ENCODE assay signal across 1 cellular context in the genomic region with DNA sequence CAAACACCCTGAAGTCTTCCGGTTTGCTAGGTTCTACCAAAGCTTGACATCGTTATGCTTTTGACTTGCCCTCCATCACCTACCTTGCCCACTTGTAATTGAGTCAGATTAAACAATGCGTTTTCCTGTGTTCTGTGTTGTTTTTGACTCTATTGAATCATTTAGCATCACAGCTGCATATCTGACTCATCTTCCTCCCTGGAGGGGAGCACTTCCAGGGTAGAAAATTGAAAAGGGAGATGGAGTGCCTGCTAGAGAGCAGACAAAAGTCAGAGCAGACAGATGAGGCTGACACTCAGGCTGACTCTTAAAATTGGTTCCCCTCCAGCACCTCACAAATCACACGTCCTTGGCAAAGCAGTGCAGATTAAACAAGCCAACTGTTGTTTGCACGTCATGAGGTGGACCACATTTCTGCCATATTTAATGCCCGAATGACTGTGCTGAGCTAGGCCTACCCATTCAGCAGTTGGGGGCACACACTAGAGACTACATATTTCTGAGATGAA.
A peak's percentile ranks its signal among the peaks of the same experiment; 100 is the strongest.
TF ChIP-seq lines count a peak whose summit lies in the region.

No MANE protein-coding gene starts in this region.

TF ChIP-seq in SK-N-SH, 30 proteins besides CTCF, POLR2A, EP300 and RAD21 (continued from another document):
- TF ChIP-seq MAX (IDR thresholded peaks at IDR 0.05; ENCODE audit: low read depth) (peak; percentile 82), RXRA (IDR thresholded peaks at IDR 0.05; ENCODE audit: borderline replicate concordance, low read depth) (peak; percentile 78; the same call in 1 of the 2 replicates), RFX5 (IDR thresholded peaks at IDR 0.05; ENCODE audit: low read length) (no peak), TCF12 (IDR thresholded peaks at IDR 0.05) (peak; percentile 95), REST (IDR thresholded peaks at IDR 0.05; ENCODE audit: low read depth, low read length) (0 out of 2 replicates have a peak, but pooled peaks have one; percentile 27), EZH2phosphoT487 (IDR thresholded peaks at IDR 0.05; ENCODE audit: borderline replicate concordance, low read depth) (no peak), RCOR1 (IDR thresholded peaks at IDR 0.05; ENCODE audit: low read length) (no peak)
- TF ChIP-seq, protein P1, sequence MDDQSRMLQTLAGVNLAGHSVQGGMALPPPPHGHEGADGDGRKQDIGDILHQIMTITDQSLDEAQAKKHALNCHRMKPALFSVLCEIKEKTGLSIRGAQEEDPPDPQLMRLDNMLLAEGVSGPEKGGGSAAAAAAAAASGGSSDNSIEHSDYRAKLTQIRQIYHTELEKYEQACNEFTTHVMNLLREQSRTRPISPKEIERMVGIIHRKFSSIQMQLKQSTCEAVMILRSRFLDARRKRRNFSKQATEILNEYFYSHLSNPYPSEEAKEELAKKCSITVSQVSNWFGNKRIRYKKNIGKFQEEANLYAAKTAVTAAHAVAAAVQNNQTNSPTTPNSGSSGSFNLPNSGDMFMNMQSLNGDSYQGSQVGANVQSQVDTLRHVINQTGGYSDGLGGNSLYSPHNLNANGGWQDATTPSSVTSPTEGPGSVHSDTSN (IDR thresholded peaks at IDR 0.05) = peak; percentile 94
